Comparison of ENCODE assay signal across 31 cellular contexts in the genomic region with DNA sequence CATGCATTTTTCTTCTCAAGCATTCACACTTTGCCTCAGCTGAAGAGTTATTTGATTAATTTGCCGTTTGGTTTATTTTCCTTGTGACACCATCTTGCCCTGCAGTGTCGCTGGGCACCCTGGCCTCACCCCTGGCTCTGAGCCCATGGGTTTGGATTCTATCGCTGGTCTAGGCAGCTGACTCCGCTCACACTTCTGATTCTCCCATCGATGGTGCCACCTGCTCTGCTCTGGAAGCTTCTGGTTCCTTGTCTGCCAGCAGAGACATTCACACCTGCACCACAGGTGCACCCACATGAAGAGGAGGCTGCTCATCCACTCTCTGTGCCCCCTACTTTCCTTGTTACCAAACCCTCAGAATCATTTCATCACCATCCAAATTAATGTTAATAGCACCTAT.
"Had no signal": no experiment of that assay in that cellular context is flagged by ENCODE, and none has a peak within 500 bp of the region (broad histone marks: within the 10 kb centered on the region; RNA-seq: fewer than 3 reads in every experiment).

No MANE protein-coding gene starts in this region.

- H3K27ac Mint-ChIP-seq: activated CD8-positive, alpha-beta T cell treated with anti-CD3 and anti-CD28 coated beads for 36 hours; activated naive CD4-positive, alpha-beta T cell treated with anti-CD3 and anti-CD28 coated beads for 36 hours; activated naive CD4-positive, alpha-beta T cell treated with anti-CD3 and anti-CD28 coated beads, Interleukin-2, amount 50 U/mL, for 72 hours; activated T-cell treated with anti-CD3 and anti-CD28 coated beads, Interleukin-2, amount 50 U/mL, for 24 hours had no signal

- H3K4me1 ChIP-seq: adrenal gland, body of pancreas, breast epithelium, SJCRH30 had no signal

- H3K36me3 Mint-ChIP-seq: activated naive CD4-positive, alpha-beta T cell treated with anti-CD3 and anti-CD28 coated beads, Interleukin-2, amount 50 U/mL, for 72 hours had no signal

- H3K9me3 ChIP-seq: adrenal gland, body of pancreas, breast epithelium, MG63, SJCRH30 had no signal

- H3K27me3 ChIP-seq: adrenal gland, body of pancreas, breast epithelium, MG63 had no signal

- H3K4me3 ChIP-seq: adrenal gland, body of pancreas, breast epithelium, MG63, PC-9, SJCRH30, SK-N-MC had no signal

- H3K36me3 ChIP-seq: adrenal gland, breast epithelium, MG63, SJCRH30, WERI-Rb-1 had no signal

- H3K9me3 Mint-ChIP-seq: activated CD8-positive, alpha-beta T cell treated with anti-CD3 and anti-CD28 coated beads for 36 hours; activated naive CD4-positive, alpha-beta T cell treated with anti-CD3 and anti-CD28 coated beads for 36 hours; activated naive CD4-positive, alpha-beta T cell treated with anti-CD3 and anti-CD28 coated beads, Interleukin-2, amount 50 U/mL, for 72 hours; activated T-cell treated with anti-CD3 and anti-CD28 coated beads, Interleukin-2, amount 50 U/mL, for 24 hours had no signal

- H3K27ac ChIP-seq: adrenal gland, body of pancreas, breast epithelium, PC-9, SJCRH30, SK-N-MC, WERI-Rb-1 had no signal

- H3K4me3 Mint-ChIP-seq: activated CD8-positive, alpha-beta T cell treated with anti-CD3 and anti-CD28 coated beads for 36 hours; activated naive CD4-positive, alpha-beta T cell treated with anti-CD3 and anti-CD28 coated beads for 36 hours; activated T-cell treated with anti-CD3 and anti-CD28 coated beads, Interleukin-2, amount 50 U/mL, for 24 hours had no signal

- H2AFZ ChIP-seq: PC-9 had no signal

- ATAC-seq: activated CD8-positive, alpha-beta T cell treated with anti-CD3 and anti-CD28 coated beads for 36 hours; activated naive CD4-positive, alpha-beta T cell treated with anti-CD3 and anti-CD28 coated beads, Interleukin-2, amount 50 U/mL, for 72 hours; body of pancreas had no signal

- H3K4me2 ChIP-seq: PC-9 had no signal

- H3K27me3 Mint-ChIP-seq: activated CD8-positive, alpha-beta T cell treated with anti-CD3 and anti-CD28 coated beads for 36 hours; activated T-cell treated with anti-CD3 and anti-CD28 coated beads, Interleukin-2, amount 50 U/mL, for 24 hours had no signal

- DNase-seq: activated CD4-positive, alpha-beta T cell treated with anti-CD3 and anti-CD28 coated beads for 1 hour; activated CD4-positive, alpha-beta T cell treated with anti-CD3 and anti-CD28 coated beads for 48 hours; activated CD4-positive, alpha-beta T cell treated with anti-CD3 and anti-CD28 coated beads, Interleukin-2, amount 50 U/mL, for 4 hours; activated CD4-positive, CD25-positive, alpha-beta regulatory T cell; activated CD8-positive, alpha-beta T cell treated with anti-CD3 and anti-CD28 coated beads for 36 hours; activated gamma-delta T cell treated with Interleukin-2 at 50 U/mL for 16 hours; activated naive CD4-positive, alpha-beta T cell treated with anti-CD3 and anti-CD28 coated beads for 36 hours; activated T-cell treated with anti-CD3 and anti-CD28 coated beads, Interleukin-2, amount 50 U/mL, for 24 hours; adrenal gland; body of pancreas; Kasumi-1; KG1; MG63; MV-4-11; NCI-H1092; NCI-H1436 treated with DMSO at 0.1 percent for 48 hours; NCI-H1694 treated with DMSO at 0.1 percent for 48 hours; NCI-H2029; NCI-H2227 treated with DMSO at 0.1 percent for 48 hours; NCI-H446; NCI-H524; NCI-H69; NCI-H82; PC-9; SHP77; SJCRH30; T1000; WERI-Rb-1 had no signal
